8 cellular contexts compared by ENCODE assay signal in genomic region chr2:206083602-206084467, GRCh38. TPM values are rescaled to one million over a fixed set of nuclear protein-coding genes. Genes with fewer than 3 reads are reported as not detected.
DNase-seq lines count a peak whose midpoint lies in the region; ATAC-seq, FAIRE-seq and TF ChIP-seq lines count a peak whose summit lies in the region.

No MANE protein-coding gene starts in this region.

- ATAC-seq in left ventricle myocardium superior (no peak), HG02981 (IDR thresholded peaks at IDR 0.05; ENCODE audit: unreplicated experiment) (no peak)
- ATAC-seq in stimulated activated effector memory CD8-positive, alpha-beta T cell treated with anti-CD3 and anti-CD28 coated beads, Interleukin-12 subunit alpha, Interleukin-12 subunit beta, amount 100 ng/mL, for 72 hours: peak; percentile 36

- H3K4me3 ChIP-seq in cardiac muscle cell (peak overlapping the region; percentile 80), kidney (ENCODE audit: low read length in 2 of 2) (peak overlapping the region; percentile 95 to 97)

- peaks cover 42% of the 10 kb centered on the region for H3K4me1 Mint-ChIP-seq in stimulated activated effector memory CD8-positive, alpha-beta T cell treated with anti-CD3 and anti-CD28 coated beads, Interleukin-12 subunit alpha, Interleukin-12 subunit beta, amount 100 ng/mL, for 72 hours

- no peaks in the 10 kb centered on the region for H3K9me3 Mint-ChIP-seq in stimulated activated effector memory CD8-positive, alpha-beta T cell treated with anti-CD3 and anti-CD28 coated beads, Interleukin-12 subunit alpha, Interleukin-12 subunit beta, amount 100 ng/mL, for 72 hours

- TF ChIP-seq CTCF in cardiac muscle cell (IDR thresholded peaks at IDR 0.05; ENCODE audit: low read depth, low read length) (no peak), kidney (IDR thresholded peaks at IDR 0.05; ENCODE audit: borderline replicate concordance, extremely low read depth, insufficient read depth) (no peak)

- peaks cover 6% of the 10 kb centered on the region for H3K4me1 ChIP-seq in cardiac muscle cell (ENCODE audit: low read depth)
- peaks cover 2 to 3% of the 10 kb centered on the region in 2 donors for H3K4me1 ChIP-seq in kidney (ENCODE audit: control insufficient read depth in 1 of 2, insufficient read depth in 1 of 2, low read depth in 1 of 2, low read length in 2 of 2)

- peak overlapping the region; percentile 99 for H3K27ac Mint-ChIP-seq in stimulated activated effector memory CD8-positive, alpha-beta T cell treated with anti-CD3 and anti-CD28 coated beads, Interleukin-12 subunit alpha, Interleukin-12 subunit beta, amount 100 ng/mL, for 72 hours

- H3K36me3 Mint-ChIP-seq in stimulated activated effector memory CD8-positive, alpha-beta T cell treated with anti-CD3 and anti-CD28 coated beads, Interleukin-12 subunit alpha, Interleukin-12 subunit beta, amount 100 ng/mL, for 72 hours: peaks cover 24% of the 10 kb centered on the region

- peak overlapping the region; percentile 98 for H3K4me3 Mint-ChIP-seq in stimulated activated effector memory CD8-positive, alpha-beta T cell treated with anti-CD3 and anti-CD28 coated beads, Interleukin-12 subunit alpha, Interleukin-12 subunit beta, amount 100 ng/mL, for 72 hours

- H3K27ac ChIP-seq in cardiac muscle cell: peak overlapping the region; percentile 100
- H3K27ac ChIP-seq in kidney (ENCODE audit: low read depth in 2 of 2, low read length in 2 of 2): peak overlapping the region; percentile 97 to 99

- FAIRE-seq in kidney (lab: Jason Lieb, UNC): no peak

- DNase-seq in cardiac muscle cell (ENCODE audit: low read depth in 1 of 2, low spot score in 1 of 2): peak; percentile 7 to 32
- no peak for DNase-seq in left ventricle myocardium superior
- peak; percentile 28 for DNase-seq in NCI-H345 treated with DMSO at 0.1 percent for 48 hours (lab: John Stamatoyannopoulos, UW; ENCODE audit: unreplicated experiment)
- peak; percentile 37 for DNase-seq in astrocyte of the hippocampus (ENCODE audit: low read depth, low spot score)
- no peak for DNase-seq in kidney
- peak in 1 of 2 donors; percentile 58 for DNase-seq in stimulated activated effector memory CD8-positive, alpha-beta T cell treated with anti-CD3 and anti-CD28 coated beads, Interleukin-12 subunit alpha, Interleukin-12 subunit beta, amount 100 ng/mL, for 72 hours (ENCODE audit: low spot score in 2 of 2)
- no peak for DNase-seq in T-helper 9 cell

- intact Hi-C loops in left ventricle myocardium superior (cut with micrococcal nuclease) (no loop called here), kidney (cut with DNase I) (no loop called here)

- no peaks in the 10 kb centered on the region for H3K36me3 ChIP-seq in cardiac muscle cell
- no peaks in the 10 kb centered on the region for H3K36me3 ChIP-seq in kidney (ENCODE audit: control insufficient read depth in 1 of 2, insufficient read depth in 2 of 2, low read length in 2 of 2)

- H3K27me3 ChIP-seq in cardiac muscle cell: no peaks in the 10 kb centered on the region

- H3K9me3 ChIP-seq in cardiac muscle cell (ENCODE audit: low read depth) (no peaks in the 10 kb centered on the region), kidney (ENCODE audit: control insufficient read depth in 1 of 2, low read length in 2 of 2) (no peaks in the 10 kb centered on the region)

- peak overlapping the region; percentile 99 for H3K9ac ChIP-seq in kidney (ENCODE audit: low read length in 2 of 2)

RNA-seq across cellular contexts. Expression of gene INO80D, which starts 2.1 kb away (rescaled TPM):
- total RNA-seq in cardiac muscle cell (3.7 and 6.1 TPM in 2 replicates), left ventricle myocardium superior (13.1 TPM), kidney (29.9 TPM)
- polyA plus RNA-seq in cardiac muscle cell (2.7 and 7.3 TPM in 2 replicates), kidney (ENCODE audit: insufficient read depth, low read depth, low replicate concordance) (1.7 TPM)

Comparison
In these comparisons a context has a peak if more than half of its experiments do, and no peak if none do; other contexts are left out.
1. DNase-seq: peak in cardiac muscle cell (2 of 2), NCI-H345 treated with DMSO at 0.1 percent for 48 hours (single experiment) and astrocyte of the hippocampus (single experiment); none in left ventricle myocardium superior (single experiment), kidney (single experiment) and T-helper 9 cell (single experiment).